18 cellular contexts compared by ENCODE assay signal in genomic region chr20:62960446-62961309, GRCh38. TPM values are rescaled to one million over a fixed set of nuclear protein-coding genes. Genes with fewer than 3 reads are reported as not detected.
"Had no signal": no experiment of that assay in that cellular context is flagged by ENCODE, and none has a peak within 500 bp of the region (broad histone marks: within the 10 kb centered on the region; RNA-seq: fewer than 3 reads in every experiment).

No MANE protein-coding gene starts in this region.

RNA-seq across cellular contexts. Expression of gene SLC17A9, which starts 8.2 kb away (rescaled TPM):
- polyA plus RNA-seq: neural cell had no signal

RNA-seq across cellular contexts. Expression of gene BHLHE23, which starts 46.1 kb away (rescaled TPM):
- total RNA-seq: activated naive CD4-positive, alpha-beta T cell treated with anti-CD3 and anti-CD28 coated beads, Interleukin-2, amount 50 U/mL, for 72 hours; aorta; cardiac septum; dermis blood vessel endothelial cell; foreskin keratinocyte; glomerular endothelial cell; kidney epithelial cell; left lung; lung; mesenteric fat pad; mucosa of gallbladder; occipital lobe; sciatic nerve; uterus had no signal
- polyA plus RNA-seq: adipose tissue, aorta, esophagus, foreskin keratinocyte, lung, neural cell, small intestine had no signal
